ENCODE assay signal across 9 cellular contexts in genomic region chr6:123508290-123508689, GRCh38.
"Had no signal": no experiment of that assay in that cellular context is flagged by ENCODE, and none has a peak within 500 bp of the region (broad histone marks: within the 10 kb centered on the region; RNA-seq: fewer than 3 reads in every experiment).

No MANE protein-coding gene starts in this region.

- H3K4me3 Mint-ChIP-seq: GM23338, H9, HFFc6 had no signal

- H3K27ac Mint-ChIP-seq: GM23338, H9, HFFc6 had no signal

- H3K9me3 ChIP-seq: HAP-1 had no signal

- H3K9ac ChIP-seq: GM23248 had no signal

- H3K27ac ChIP-seq: GM23248 had no signal

- H3K9me3 Mint-ChIP-seq: GM23338, H9 had no signal

- H3K36me3 ChIP-seq: HAP-1 had no signal

- H3K4me3 ChIP-seq: GM23248, GM23338, HAP-1 had no signal

- H2AFZ ChIP-seq: GM23248, GM23338 had no signal

- DNase-seq: GM23248, GOT3, H7, H9, HCEC 1CT, HFFc6 had no signal

- H3K4me2 ChIP-seq: GM23338 had no signal

- ATAC-seq: GM23338, HCT116 had no signal
